In genomic region chr16:89395150-89396142, GRCh38 we compare ENCODE assay signal across 9 cellular contexts.
DNase-seq lines count a peak whose midpoint lies in the region; ATAC-seq, FAIRE-seq and TF ChIP-seq lines count a peak whose summit lies in the region.
"Had no signal": no experiment of that assay in that cellular context is flagged by ENCODE, and none has a peak within 500 bp of the region (broad histone marks: within the 10 kb centered on the region; RNA-seq: fewer than 3 reads in every experiment).

No MANE protein-coding gene starts in this region.

- no peaks in the 10 kb centered on the region for H3K9me3 Mint-ChIP-seq in CD4-positive, alpha-beta T cell
- H3K9me3 Mint-ChIP-seq in activated CD8-positive, alpha-beta T cell treated with anti-CD3 and anti-CD28 coated beads, Interleukin-2, amount 10 ng/mL, durations not matched to agents 7 days and 5 days (ENCODE audit: insufficient read depth), result no peaks in the 10 kb centered on the region

- peaks cover 22 to 90% of the 10 kb centered on the region in 2 experiments for H3K79me2 ChIP-seq in H1 (ENCODE audit: control insufficient read depth in 1 of 2, insufficient read depth in 2 of 2, low read length in 2 of 2)

- no peak for TF ChIP-seq RAD21 in H1 (IDR thresholded peaks at IDR 0.05 in 1 of 2, conservative IDR thresholded peaks at IDR 0.05 in 1 of 2; ENCODE audit: low read depth in 2 of 2, low read length in 2 of 2)

- H4K5ac ChIP-seq in H1 (ENCODE audit: insufficient read length, low read depth, low read length), result no peak overlapping the region

- no peaks in the 10 kb centered on the region for H3K27me3 ChIP-seq in CD4-positive, alpha-beta T cell (ENCODE audit: control insufficient read depth, insufficient read depth, low read length)
- H3K27me3 ChIP-seq in H1 (replicated peaks in 1 of 4; ENCODE audit: control insufficient read depth in 3 of 4, extremely low read depth in 1 of 4, insufficient read depth in 3 of 4, low read length in 3 of 4) (no peaks in the 10 kb centered on the region), uterus (no peaks in the 10 kb centered on the region)

- H2AK5ac ChIP-seq in H1 (ENCODE audit: low read depth, low read length), result no peak overlapping the region

- H4K8ac ChIP-seq in H1 (ENCODE audit: extremely low read depth, insufficient read depth, low read length), result no peak overlapping the region

- H3K9me3 ChIP-seq in CD4-positive, alpha-beta T cell (ENCODE audit: control insufficient read depth, low read length), result no peaks in the 10 kb centered on the region
- H3K9me3 ChIP-seq in H1 (ENCODE audit: insufficient read depth in 2 of 2, low read depth in 1 of 2, low read length in 1 of 2), result no peaks in the 10 kb centered on the region
- H3K9me3 ChIP-seq in uterus, result no peaks in the 10 kb centered on the region

- H2BK20ac ChIP-seq in H1 (ENCODE audit: low read length), result no peak overlapping the region

- peak overlapping the region; percentile 36 for H2BK5ac ChIP-seq in H1 (ENCODE audit: low read depth, low read length)

- no peak overlapping the region for H2BK15ac ChIP-seq in H1 (ENCODE audit: low read length)

- H3K27ac Mint-ChIP-seq in CD4-positive, alpha-beta T cell, result peak overlapping the region; percentile 49
- H3K27ac Mint-ChIP-seq in activated CD8-positive, alpha-beta T cell treated with anti-CD3 and anti-CD28 coated beads, Interleukin-2, amount 10 ng/mL, durations not matched to agents 7 days and 5 days, result no peak overlapping the region

- H3K27ac ChIP-seq in CD4-positive, alpha-beta T cell (ENCODE audit: low read depth, low read length), result no peak overlapping the region
- H3K27ac ChIP-seq in H1 (ENCODE audit: low read depth, low read length) (no peak overlapping the region), uterus (peak overlapping the region; percentile 40 to 75)

- no peak for ATAC-seq in CD4-positive, alpha-beta T cell (ENCODE audit: poor library complexity)
- no peak for ATAC-seq in GM19455 (IDR thresholded peaks at IDR 0.05; ENCODE audit: unreplicated experiment)
- no peak for ATAC-seq in activated CD8-positive, alpha-beta T cell treated with anti-CD3 and anti-CD28 coated beads, Interleukin-2, amount 10 ng/mL, durations not matched to agents 7 days and 5 days
- ATAC-seq: HCT116 had no signal

- POLR2A ChIA-PET in CD4-positive, alpha-beta T cell (lab: Charles Lee), result no interaction called here
- POLR2A ChIA-PET in H1 (lab: Charles Lee; ENCODE audit: partially characterized antibody), result interaction anchor here (0.6 to 1.9 kb wide), 9 partner anchors 10 to 93 kb away, joined by 3 to 8 read pairs (median 3); no protein-coding TSS in a partner anchor
- POLR2A ChIA-PET in activated CD8-positive, alpha-beta T cell treated with anti-CD3 and anti-CD28 coated beads, Interleukin-2, amount 10 ng/mL, durations not matched to agents 7 days and 5 days (lab: Charles Lee), result no interaction called here

- no peak overlapping the region for H4K91ac ChIP-seq in H1 (replicated peaks; ENCODE audit: insufficient read length, low read length)

- H3K4me3 Mint-ChIP-seq in CD4-positive, alpha-beta T cell, result no peak overlapping the region
- H3K4me3 Mint-ChIP-seq in activated CD8-positive, alpha-beta T cell treated with anti-CD3 and anti-CD28 coated beads, Interleukin-2, amount 10 ng/mL, durations not matched to agents 7 days and 5 days, result no peak overlapping the region

- H3K9ac ChIP-seq in H1 (replicated peaks in 1 of 4; ENCODE audit: extremely low read depth in 1 of 4, low read depth in 3 of 4, low read length in 3 of 4), result no peak overlapping the region

- TF ChIP-seq EP300 in H1 (IDR thresholded peaks at IDR 0.05; ENCODE audit: borderline replicate concordance in 1 of 2, low read depth in 2 of 2, low read length in 2 of 2), result no peak

- peaks cover 50 to 56% of the 10 kb centered on the region in 2 experiments for H4K20me1 ChIP-seq in H1 (replicated peaks in 1 of 2; ENCODE audit: control insufficient read depth in 1 of 2, insufficient read depth in 2 of 2, low read length in 2 of 2)

- 87% methylated on average over 28 of the region's 28 CpGs; no CpG with 5 or more reads in 1 of the 2 experiments for WGBS in H1 (ENCODE audit: extremely low coverage in 1 of 2, insufficient coverage in 1 of 2, insufficient read length in 1 of 2, insufficient replicate concordance in 2 of 2, low coverage in 1 of 2, low lambda C conversion rate in 2 of 2, missing lambda C conversion rate in 1 of 2), 2 experiments

- peak overlapping the region in 1 of 2 experiments; percentile 26; a peak in 1 of 4 replicates for H3K4me2 ChIP-seq in H1 (ENCODE audit: insufficient read depth in 1 of 2, low read depth in 2 of 2, low read length in 2 of 2)

- peaks cover 2% of the 10 kb centered on the region; the same call in 1 of the 2 replicates for H3K23me2 ChIP-seq in H1 (ENCODE audit: low read depth, low read length)

- H3K36me3 ChIP-seq in H1 (ENCODE audit: control insufficient read depth in 2 of 4, insufficient read depth in 4 of 4, low read length in 3 of 4) (peaks cover 0 to 5% (median 0%) of the 10 kb centered on the region in 4 experiments; a peak in 2 of 8 replicates), uterus (no peaks in the 10 kb centered on the region)

- H3K27me3 Mint-ChIP-seq in CD4-positive, alpha-beta T cell, result no peaks in the 10 kb centered on the region
- H3K27me3 Mint-ChIP-seq in activated CD8-positive, alpha-beta T cell treated with anti-CD3 and anti-CD28 coated beads, Interleukin-2, amount 10 ng/mL, durations not matched to agents 7 days and 5 days (ENCODE audit: low read depth), result no peaks in the 10 kb centered on the region

- H3K18ac ChIP-seq in H1 (ENCODE audit: extremely low read depth, low read length), result no peak overlapping the region

- TF ChIP-seq CTCF in CD4-positive, alpha-beta T cell (IDR thresholded peaks at IDR 0.05), result no peak
- no peak for TF ChIP-seq CTCF in H1 (IDR thresholded peaks at IDR 0.05; ENCODE audit: control extremely low read depth in 1 of 3, insufficient read depth in 1 of 3, low read depth in 1 of 3, low read length in 3 of 3)
- no peak for TF ChIP-seq CTCF in uterus (IDR thresholded peaks at IDR 0.05)

- H3K36me3 Mint-ChIP-seq in CD4-positive, alpha-beta T cell (ENCODE audit: low read depth), result peaks cover 59% of the 10 kb centered on the region
- H3K36me3 Mint-ChIP-seq in activated CD8-positive, alpha-beta T cell treated with anti-CD3 and anti-CD28 coated beads, Interleukin-2, amount 10 ng/mL, durations not matched to agents 7 days and 5 days (ENCODE audit: low read depth), result peaks cover 27% of the 10 kb centered on the region

- H3K4me1 ChIP-seq in H1 (replicated peaks in 1 of 4; ENCODE audit: control insufficient read depth in 3 of 4, insufficient read depth in 4 of 4, low read length in 3 of 4), result peaks cover 10 to 36% (median 24%) of the 10 kb centered on the region in 4 experiments
- peaks cover 5 to 24% of the 10 kb centered on the region in 2 donors for H3K4me1 ChIP-seq in uterus

- peaks cover 62% of the 10 kb centered on the region for H3K4me1 Mint-ChIP-seq in CD4-positive, alpha-beta T cell (ENCODE audit: low read depth)
- peaks cover 39% of the 10 kb centered on the region for H3K4me1 Mint-ChIP-seq in activated CD8-positive, alpha-beta T cell treated with anti-CD3 and anti-CD28 coated beads, Interleukin-2, amount 10 ng/mL, durations not matched to agents 7 days and 5 days (ENCODE audit: low read depth)

- H3K14ac ChIP-seq in H1 (ENCODE audit: insufficient read length), result no peak overlapping the region

- H2BK120ac ChIP-seq in H1 (replicated peaks; ENCODE audit: low read depth, low read length), result no peak overlapping the region

- H2BK12ac ChIP-seq in H1 (ENCODE audit: low read depth, low read length), result no peak overlapping the region

- H3K23ac ChIP-seq in H1 (ENCODE audit: insufficient read length), result no peak overlapping the region

- no peak overlapping the region for H3K4ac ChIP-seq in H1 (replicated peaks; ENCODE audit: insufficient read length, low read depth, low read length)

- no peak overlapping the region for H3K56ac ChIP-seq in H1 (replicated peaks; ENCODE audit: insufficient read length, low read depth, low read length)

- CTCF ChIA-PET in CD4-positive, alpha-beta T cell (lab: Charles Lee), result interaction anchor here (1.8 kb wide), 1 partner anchor 14 kb away, joined by 4 read pairs; no protein-coding TSS in a partner anchor
- CTCF ChIA-PET in H1 (lab: Charles Lee; ENCODE audit: partially characterized antibody), result interaction anchor here (0.6 to 1.2 kb wide), 7 partner anchors 18 to 97 kb away, joined by 3 to 4 read pairs (median 3); no protein-coding TSS in a partner anchor
- CTCF ChIA-PET in activated CD8-positive, alpha-beta T cell treated with anti-CD3 and anti-CD28 coated beads, Interleukin-2, amount 10 ng/mL, durations not matched to agents 7 days and 5 days (lab: Charles Lee), result interaction anchor here (0.6 kb wide), 1 partner anchor 142 kb away, joined by 3 read pairs; no protein-coding TSS in a partner anchor

- H2AFZ ChIP-seq in H1 (ENCODE audit: low read length), result no peak overlapping the region

- intact Hi-C loops in CD4-positive, alpha-beta T cell (cut with DNase I, micrococcal nuclease), result no loop called here
- intact Hi-C loops in uterus (cut with DNase I; ENCODE audit: low total_unique reads), result no loop called here

- H3K79me1 ChIP-seq in H1 (ENCODE audit: low read depth, low read length), result peaks cover 32% of the 10 kb centered on the region

- DNase-seq in CD4-positive, alpha-beta T cell, result no peak
- DNase-seq in NCI-H446 (lab: John Stamatoyannopoulos, UW) (peak; percentile 57 to 87), H1 (ENCODE audit: low read depth in 1 of 2, low spot score in 2 of 2) (no peak), middle frontal gyrus (ENCODE audit: extremely low spot score, low spot score) (peak; percentile 69), uterus (peak; percentile 94), DMS153 (lab: John Stamatoyannopoulos, UW) (no peak)
- no peak for DNase-seq in activated CD8-positive, alpha-beta T cell treated with anti-CD3 and anti-CD28 coated beads, Interleukin-2, amount 10 ng/mL, durations not matched to agents 7 days and 5 days

- H3K4me3 ChIP-seq in H1 (ENCODE audit: extremely low read depth in 1 of 4, insufficient read depth in 2 of 4, low read depth in 3 of 4, low read length in 4 of 4) (no peak overlapping the region), uterus (no peak overlapping the region)

- TF ChIP-seq POLR2A in H1 (IDR thresholded peaks at IDR 0.05; ENCODE audit: control extremely low read depth in 1 of 2, low read depth in 2 of 2, low read length in 2 of 2) (no peak), uterus (IDR thresholded peaks at IDR 0.05) (no peak)

- no peak for FAIRE-seq in H1 (lab: Jason Lieb, UNC)

TF ChIP-seq in H1, 55 proteins besides CTCF, POLR2A, EP300 and RAD21 (continues in another document):
- TF ChIP-seq SP4 (IDR thresholded peaks at IDR 0.05; ENCODE audit: low read length) (no peak), SIRT6 (IDR thresholded peaks at IDR 0.05; ENCODE audit: low read length) (no peak)

Comparison
In these comparisons a context has a peak if more than half of its experiments do, and no peak if none do; other contexts are left out.
1. DNase-seq: peak in NCI-H446 (2 of 2), middle frontal gyrus (single experiment) and uterus (2 of 2); none in CD4-positive, alpha-beta T cell (0 of 10), H1 (0 of 2), DMS153 (single experiment) and activated CD8-positive, alpha-beta T cell treated with anti-CD3 and anti-CD28 coated beads, Interleukin-2, amount 10 ng/mL, durations not matched to agents 7 days and 5 days (single experiment).
2. H3K27ac ChIP-seq: peak in uterus (2 of 2); none in CD4-positive, alpha-beta T cell (single experiment) and H1 (single experiment).